ENCODE assay signal across 8 cellular contexts in genomic region chr2:18749912-18750526, GRCh38.
A peak's percentile ranks its signal among the peaks of the same experiment; 100 is the strongest.
DNase-seq lines count a peak whose midpoint lies in the region; ATAC-seq and TF ChIP-seq lines count a peak whose summit lies in the region.

No MANE protein-coding gene starts in this region.

- H3K36me3 Mint-ChIP-seq in CD4-positive, CD25-positive, alpha-beta regulatory T cell, result no peaks in the 10 kb centered on the region
- H3K36me3 Mint-ChIP-seq in GM23338 (ENCODE audit: low read depth), result no peaks in the 10 kb centered on the region
- H3K36me3 Mint-ChIP-seq in activated T-helper 17 cell treated with anti-CD3 and anti-CD28 coated beads, Interleukin-2, amount 50 U/mL, for 72 hours (ENCODE audit: low read depth), result no peaks in the 10 kb centered on the region

- H3K9me3 ChIP-seq in CD4-positive, CD25-positive, alpha-beta regulatory T cell (ENCODE audit: control insufficient read depth in 2 of 2, low read length in 2 of 2), result no peaks in the 10 kb centered on the region
- H3K9me3 ChIP-seq in heart left ventricle (no peaks in the 10 kb centered on the region), gastrocnemius medialis (no peaks in the 10 kb centered on the region)

- no peak overlapping the region for H2AFZ ChIP-seq in GM23338

- no peaks in the 10 kb centered on the region for H3K9me2 ChIP-seq in GM23338 (ENCODE audit: insufficient read depth)

- no peak overlapping the region for H3K27ac Mint-ChIP-seq in CD4-positive, CD25-positive, alpha-beta regulatory T cell
- no peak overlapping the region for H3K27ac Mint-ChIP-seq in GM23338
- no peak overlapping the region for H3K27ac Mint-ChIP-seq in activated T-helper 17 cell treated with anti-CD3 and anti-CD28 coated beads, Interleukin-2, amount 50 U/mL, for 72 hours

- no peaks in the 10 kb centered on the region for H3K4me1 Mint-ChIP-seq in CD4-positive, CD25-positive, alpha-beta regulatory T cell
- H3K4me1 Mint-ChIP-seq in GM23338, result no peaks in the 10 kb centered on the region
- no peaks in the 10 kb centered on the region for H3K4me1 Mint-ChIP-seq in activated T-helper 17 cell treated with anti-CD3 and anti-CD28 coated beads, Interleukin-2, amount 50 U/mL, for 72 hours

- no peak overlapping the region for H3K4me2 ChIP-seq in GM23338

- peak in 2 of 3 donors; percentile 3 to 47 for DNase-seq in CD4-positive, CD25-positive, alpha-beta regulatory T cell
- peak; percentile 68 for DNase-seq in GM23338 (ENCODE audit: low spot score)
- DNase-seq in NCI-H774 (lab: John Stamatoyannopoulos, UW), result peak; percentile 48
- peak; percentile 3 for DNase-seq in activated naive CD4-positive, alpha-beta T cell treated with Interleukin-2 at 50 U/mL for 16 hours
- peak in 4 of 5 donors; percentile 36 to 61 (median 46) for DNase-seq in heart left ventricle
- DNase-seq in gastrocnemius medialis, result no peak

- intact Hi-C loops in heart left ventricle (cut with DNase I) (loop anchor here (2.0 to 10.0 kb wide), 9 partner anchors 225 to 1115 kb away; no protein-coding TSS in a partner anchor), gastrocnemius medialis (cut with DNase I; ENCODE audit: low total_unique reads) (loop anchor here (1.0 to 10.0 kb wide), 3 partner anchors 225 to 1113 kb away; no protein-coding TSS in a partner anchor)

- no peak overlapping the region for H3K4me3 ChIP-seq in CD4-positive, CD25-positive, alpha-beta regulatory T cell (ENCODE audit: low read depth, low read length)
- no peak overlapping the region for H3K4me3 ChIP-seq in GM23338
- H3K4me3 ChIP-seq in heart left ventricle, result no peak overlapping the region
- H3K4me3 ChIP-seq in gastrocnemius medialis, result no peak overlapping the region

- no peaks in the 10 kb centered on the region for H3K36me3 ChIP-seq in CD4-positive, CD25-positive, alpha-beta regulatory T cell (ENCODE audit: control insufficient read depth, insufficient read depth, low read length)
- H3K36me3 ChIP-seq in GM23338 (ENCODE audit: insufficient read depth) (no peaks in the 10 kb centered on the region), heart left ventricle (no peaks in the 10 kb centered on the region), gastrocnemius medialis (no peaks in the 10 kb centered on the region)

- H3K4me3 Mint-ChIP-seq in CD4-positive, CD25-positive, alpha-beta regulatory T cell, result no peak overlapping the region
- H3K4me3 Mint-ChIP-seq in GM23338, result no peak overlapping the region
- no peak overlapping the region for H3K4me3 Mint-ChIP-seq in activated T-helper 17 cell treated with anti-CD3 and anti-CD28 coated beads, Interleukin-2, amount 50 U/mL, for 72 hours

- in situ Hi-C loops in gastrocnemius medialis (cut with MboI; ENCODE audit: low sequenced_read_pairs in 4 of 4), result loop anchor here (10.0 to 25.0 kb wide), 4 partner anchors 612 to 1115 kb away; partner anchors contain the start of gene OSR1 (in 1 of the 4)

- no peaks in the 10 kb centered on the region for H3K9me3 Mint-ChIP-seq in CD4-positive, CD25-positive, alpha-beta regulatory T cell
- H3K9me3 Mint-ChIP-seq in GM23338, result no peaks in the 10 kb centered on the region
- no peaks in the 10 kb centered on the region for H3K9me3 Mint-ChIP-seq in activated T-helper 17 cell treated with anti-CD3 and anti-CD28 coated beads, Interleukin-2, amount 50 U/mL, for 72 hours

- H3F3A ChIP-seq in GM23338 (replicated peaks; ENCODE audit: low read depth), result no peaks in the 10 kb centered on the region

- no peaks in the 10 kb centered on the region for H3K27me3 ChIP-seq in CD4-positive, CD25-positive, alpha-beta regulatory T cell (ENCODE audit: control insufficient read depth, insufficient read depth, low read length)
- H3K27me3 ChIP-seq in GM23338 (ENCODE audit: insufficient read depth), result no peaks in the 10 kb centered on the region
- no peaks in the 10 kb centered on the region for H3K27me3 ChIP-seq in heart left ventricle
- no peaks in the 10 kb centered on the region for H3K27me3 ChIP-seq in gastrocnemius medialis

- TF ChIP-seq POLR2A in heart left ventricle (IDR thresholded peaks at IDR 0.05), result no peak
- no peak for TF ChIP-seq POLR2A in gastrocnemius medialis (IDR thresholded peaks at IDR 0.05)

- no peak for ATAC-seq in CD4-positive, CD25-positive, alpha-beta regulatory T cell (ENCODE audit: low read depth in 2 of 2)
- no peak; the same call in 2 of the 3 replicates for ATAC-seq in GM23338
- peak in 1 of 4 donors; percentile 47 for ATAC-seq in heart left ventricle
- peak; percentile 41 to 69 for ATAC-seq in gastrocnemius medialis
- ATAC-seq in activated T-helper 17 cell treated with anti-CD3 and anti-CD28 coated beads, Interleukin-2, amount 50 U/mL, for 72 hours (replicated peaks), result no peak
- ATAC-seq in HG02763 (IDR thresholded peaks at IDR 0.05; ENCODE audit: unreplicated experiment), result no peak

- H3K4me1 ChIP-seq in CD4-positive, CD25-positive, alpha-beta regulatory T cell (ENCODE audit: control insufficient read depth, insufficient read depth, low read length, poor library complexity, severe bottlenecking), result no peaks in the 10 kb centered on the region
- H3K4me1 ChIP-seq in GM23338 (ENCODE audit: insufficient read depth), result no peaks in the 10 kb centered on the region
- H3K4me1 ChIP-seq in heart left ventricle, result peaks cover 0 to 6% (median 0%) of the 10 kb centered on the region in 12 donors
- H3K4me1 ChIP-seq in gastrocnemius medialis, result peaks cover 26 to 34% of the 10 kb centered on the region in 2 donors

- H3K27ac ChIP-seq in CD4-positive, CD25-positive, alpha-beta regulatory T cell (ENCODE audit: insufficient read depth, low read length, poor library complexity, severe bottlenecking), result no peak overlapping the region
- H3K27ac ChIP-seq in GM23338 (ENCODE audit: low read depth) (no peak overlapping the region), heart left ventricle (no peak overlapping the region), gastrocnemius medialis (peak overlapping the region in 3 of 4 donors; percentile 17 to 47 (median 28))

- 1 to 2% (median 1%) methylated on average over 2 of the region's 2 CpGs for WGBS in heart left ventricle, 4 donors

- H4K20me1 ChIP-seq in GM23338 (replicated peaks; ENCODE audit: insufficient read depth), result no peaks in the 10 kb centered on the region

- H3K27me3 Mint-ChIP-seq in CD4-positive, CD25-positive, alpha-beta regulatory T cell, result no peaks in the 10 kb centered on the region
- no peaks in the 10 kb centered on the region for H3K27me3 Mint-ChIP-seq in GM23338 (ENCODE audit: insufficient read depth, low read depth, poor library complexity)
- no peaks in the 10 kb centered on the region for H3K27me3 Mint-ChIP-seq in activated T-helper 17 cell treated with anti-CD3 and anti-CD28 coated beads, Interleukin-2, amount 50 U/mL, for 72 hours

- TF ChIP-seq CTCF in GM23338 (conservative IDR thresholded peaks at IDR 0.05; ENCODE audit: low read depth in 2 of 2) (peak; percentile 77 to 89), heart left ventricle (IDR thresholded peaks at IDR 0.05) (peak; percentile 63 to 89 (median 76)), gastrocnemius medialis (IDR thresholded peaks at IDR 0.05 in 4 of 5, conservative IDR thresholded peaks at IDR 0.05 in 1 of 5) (peak; percentile 60 to 78 (median 73))

- H3K79me2 ChIP-seq in GM23338 (replicated peaks; ENCODE audit: insufficient read depth), result no peaks in the 10 kb centered on the region

Comparison
In these comparisons a context has a peak if more than half of its experiments do, and no peak if none do; other contexts are left out.
1. ATAC-seq: peak in gastrocnemius medialis (2 of 2); none in CD4-positive, CD25-positive, alpha-beta regulatory T cell (0 of 2), GM23338 (single experiment), activated T-helper 17 cell treated with anti-CD3 and anti-CD28 coated beads, Interleukin-2, amount 50 U/mL, for 72 hours (single experiment) and HG02763 (single experiment).
2. DNase-seq: peak in CD4-positive, CD25-positive, alpha-beta regulatory T cell (2 of 3), GM23338 (single experiment), NCI-H774 (single experiment), activated naive CD4-positive, alpha-beta T cell treated with Interleukin-2 at 50 U/mL for 16 hours (single experiment) and heart left ventricle (4 of 5); none in gastrocnemius medialis (0 of 2).
3. H3K27ac ChIP-seq: peak in gastrocnemius medialis (3 of 4); none in CD4-positive, CD25-positive, alpha-beta regulatory T cell (single experiment), GM23338 (single experiment) and heart left ventricle (0 of 12).
4. Peak in every context shown above with its lines, with median percentiles within 50 percentile points of each other: CTCF ChIP-seq.